In the genomic region with DNA sequence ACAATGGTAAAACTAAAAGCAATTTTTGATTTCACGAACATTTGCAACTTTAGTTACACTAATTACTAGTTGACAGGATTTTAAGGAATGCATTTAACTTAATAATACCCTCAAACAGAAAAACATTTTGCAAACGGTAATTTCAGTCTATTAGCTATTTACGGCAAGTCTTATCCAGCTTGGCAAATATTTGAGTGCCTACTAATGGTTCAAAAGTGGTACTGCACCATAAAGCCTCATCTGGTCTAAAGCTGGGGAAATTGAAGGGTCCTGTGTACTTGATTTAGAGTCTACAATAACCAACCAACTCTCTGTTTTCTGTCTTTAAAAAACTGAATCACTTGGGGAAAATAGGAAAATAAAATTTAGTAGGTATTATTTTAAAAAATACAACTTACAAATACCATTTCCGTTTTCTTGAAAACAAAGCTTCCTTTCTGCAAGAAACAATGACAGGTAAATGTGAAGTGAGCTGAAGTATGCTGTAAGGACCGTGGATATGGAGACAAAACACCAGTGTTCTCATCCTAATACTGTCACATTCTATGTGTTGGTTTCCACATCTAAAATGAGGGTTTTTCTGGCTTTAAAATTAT, we compare ENCODE assay signal across 8 cellular contexts.
DNase-seq lines count a peak whose midpoint lies in the region; ATAC-seq, FAIRE-seq and TF ChIP-seq lines count a peak whose summit lies in the region.

No MANE protein-coding gene starts in this region.

- no peak overlapping the region for H3K27ac Mint-ChIP-seq in activated CD4-positive, alpha-beta T cell treated with anti-CD3 and anti-CD28 coated beads for 36 hours

- no peak overlapping the region for H3K4me2 ChIP-seq in PC-9

- no peaks in the 10 kb centered on the region for H3K9me3 Mint-ChIP-seq in activated CD4-positive, alpha-beta T cell treated with anti-CD3 and anti-CD28 coated beads for 36 hours (ENCODE audit: low read depth)

- H3K4me3 Mint-ChIP-seq in activated CD4-positive, alpha-beta T cell treated with anti-CD3 and anti-CD28 coated beads for 36 hours: no peak overlapping the region

- DNase-seq in D721Med (ENCODE audit: insufficient read length, low spot score) (no peak), PC-9 (no peak), fibroblast of mammary gland (ENCODE audit: low read depth) (peak; percentile 49), stromal cell of bone marrow (ENCODE audit: low read depth) (peak; percentile 17)
- DNase-seq in activated CD4-positive, alpha-beta T cell treated with anti-CD3 and anti-CD28 coated beads for 36 hours: no peak
- no peak for DNase-seq in activated CD4-positive, alpha-beta T cell treated with anti-CD3 and anti-CD28 coated beads for 4 hours

- no peaks in the 10 kb centered on the region for H3K27me3 ChIP-seq in PC-9 (ENCODE audit: insufficient read depth, low read depth)

- CTCF ChIA-PET in PC-9 (lab: Charles Lee): interaction anchor here (0.5 to 1.0 kb wide), 3 partner anchors 14 to 343 kb away, joined by 4 to 15 read pairs (median 5); no protein-coding TSS in a partner anchor
- CTCF ChIA-PET in activated CD4-positive, alpha-beta T cell treated with anti-CD3 and anti-CD28 coated beads for 36 hours (lab: Charles Lee): interaction anchor here (0.7 to 1.5 kb wide), 11 partner anchors 8 to 223 kb away, joined by 3 to 6 read pairs (median 4); no protein-coding TSS in a partner anchor

- no TSS peak for BruUV-seq in PC-9 (replicated peaks; lab: Mats Ljungman, UMichigan)

- POLR2A ChIA-PET in PC-9 (lab: Charles Lee; ENCODE audit: unreplicated experiment): no interaction called here
- POLR2A ChIA-PET in activated CD4-positive, alpha-beta T cell treated with anti-CD3 and anti-CD28 coated beads for 36 hours (lab: Charles Lee): interaction anchor here (0.7 kb wide), 1 partner anchor 1108 kb away, joined by 3 read pairs; no protein-coding TSS in a partner anchor

- H3K4me1 Mint-ChIP-seq in activated CD4-positive, alpha-beta T cell treated with anti-CD3 and anti-CD28 coated beads for 36 hours: no peaks in the 10 kb centered on the region

- H3K4me3 ChIP-seq in PC-9: no peak overlapping the region
- no peak overlapping the region for H3K4me3 ChIP-seq in fibroblast of mammary gland (ENCODE audit: control insufficient read depth, low read depth, low read length)

- H3K9me2 ChIP-seq in PC-9 (ENCODE audit: insufficient read depth): no peaks in the 10 kb centered on the region

- no peaks in the 10 kb centered on the region for H4K20me1 ChIP-seq in PC-9 (ENCODE audit: insufficient read depth)

- H3K4me1 ChIP-seq in PC-9 (replicated peaks; ENCODE audit: insufficient read depth): no peaks in the 10 kb centered on the region

- H3K36me3 ChIP-seq in PC-9 (ENCODE audit: low read depth): no peaks in the 10 kb centered on the region

- peak; percentile 73 for TF ChIP-seq CTCF in D721Med (IDR thresholded peaks at IDR 0.05; ENCODE audit: insufficient read depth, missing control alignments)
- peak; percentile 78 for TF ChIP-seq CTCF in PC-9 (conservative IDR thresholded peaks at IDR 0.05)
- peak; percentile 98 for TF ChIP-seq CTCF in fibroblast of mammary gland (conservative IDR thresholded peaks at IDR 0.05; ENCODE audit: control insufficient read depth, insufficient read depth, low read depth, low read length)

- no peak overlapping the region for H3K27ac ChIP-seq in PC-9

- H2AFZ ChIP-seq in PC-9: no peak overlapping the region

- H3K36me3 Mint-ChIP-seq in activated CD4-positive, alpha-beta T cell treated with anti-CD3 and anti-CD28 coated beads for 36 hours (ENCODE audit: low read depth): no peaks in the 10 kb centered on the region

- intact Hi-C loops in PC-9 (cut with micrococcal nuclease; ENCODE audit: unreplicated experiment): loop anchor here (2.0 kb wide), 1 partner anchor 130 kb away; no protein-coding TSS in a partner anchor
- intact Hi-C loops in activated CD4-positive, alpha-beta T cell treated with anti-CD3 and anti-CD28 coated beads for 36 hours (cut with DNase I, micrococcal nuclease): loop anchor here (2.0 to 10.0 kb wide), 2 partner anchors 128 to 130 kb away; no protein-coding TSS in a partner anchor

- H3K27me3 Mint-ChIP-seq in activated CD4-positive, alpha-beta T cell treated with anti-CD3 and anti-CD28 coated beads for 36 hours: peaks cover 12% of the 10 kb centered on the region

- ATAC-seq in GM19328 (IDR thresholded peaks at IDR 0.05; ENCODE audit: unreplicated experiment) (peak; percentile 46), HG03469 (IDR thresholded peaks at IDR 0.05; ENCODE audit: unreplicated experiment) (peak; percentile 55)
- no peak for ATAC-seq in activated CD4-positive, alpha-beta T cell treated with anti-CD3 and anti-CD28 coated beads for 36 hours

- H3K79me2 ChIP-seq in PC-9 (ENCODE audit: low read depth): no peaks in the 10 kb centered on the region

- peak; percentile 64 for FAIRE-seq in D721Med (lab: Jason Lieb, UNC)

- no peaks in the 10 kb centered on the region for H3K9me3 ChIP-seq in PC-9 (ENCODE audit: insufficient read depth, low read depth)

- H3F3A ChIP-seq in PC-9 (ENCODE audit: insufficient read depth, low read depth): no peaks in the 10 kb centered on the region

Comparison
In these comparisons a context has a peak if more than half of its experiments do, and no peak if none do; other contexts are left out.
1. DNase-seq: peak in fibroblast of mammary gland (single experiment) and stromal cell of bone marrow (single experiment); none in D721Med (single experiment), PC-9 (0 of 2), activated CD4-positive, alpha-beta T cell treated with anti-CD3 and anti-CD28 coated beads for 36 hours (single experiment) and activated CD4-positive, alpha-beta T cell treated with anti-CD3 and anti-CD28 coated beads for 4 hours (0 of 2).
2. Peak in every context shown above with its lines, with median percentiles within 50 percentile points of each other: CTCF ChIP-seq.